ENCODE assay signal across 1 cellular context in genomic region chrX:124860736-124861135, GRCh38.
TF ChIP-seq lines count a peak whose summit lies in the region.

No MANE protein-coding gene starts in this region.

TF ChIP-seq in K562, 482 proteins besides CTCF, POLR2A, EP300 and RAD21 (continued from another document):
- TF ChIP-seq, protein P1, sequence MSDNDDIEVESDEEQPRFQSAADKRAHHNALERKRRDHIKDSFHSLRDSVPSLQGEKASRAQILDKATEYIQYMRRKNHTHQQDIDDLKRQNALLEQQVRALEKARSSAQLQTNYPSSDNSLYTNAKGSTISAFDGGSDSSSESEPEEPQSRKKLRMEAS (CRISPR knock-in tag; IDR thresholded peaks at IDR 0.05): no peak
